In the genomic region with DNA sequence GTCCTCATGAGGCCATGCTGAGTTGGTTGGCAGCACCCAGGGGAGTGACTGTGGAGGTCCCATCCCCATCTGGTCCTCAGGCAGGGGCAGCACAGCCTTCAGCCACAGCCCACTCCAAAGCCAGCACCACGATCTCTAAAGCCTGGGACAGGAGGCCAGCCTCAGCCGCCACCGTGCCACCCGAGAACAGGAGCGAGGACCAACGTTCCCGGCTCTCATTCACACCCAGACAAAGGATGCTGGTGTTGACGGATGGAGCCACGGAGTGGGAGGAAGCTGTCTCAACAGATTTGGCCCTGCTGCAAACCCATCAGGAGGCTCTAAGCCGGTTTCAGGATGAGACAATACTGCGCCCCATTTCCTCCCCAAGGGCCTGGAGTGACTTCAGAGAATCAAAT, we compare ENCODE assay signal across 26 cellular contexts.
"Had no signal": no experiment of that assay in that cellular context is flagged by ENCODE, and none has a peak within 500 bp of the region (broad histone marks: within the 10 kb centered on the region; RNA-seq: fewer than 3 reads in every experiment).

No MANE protein-coding gene starts in this region.

- ATAC-seq: activated CD8-positive, alpha-beta T cell treated with anti-CD3 and anti-CD28 coated beads, Interleukin-2, amount 10 ng/mL, durations not matched to agents 7 days and 5 days; effector memory CD8-positive, alpha-beta T cell; left ventricle myocardium superior; right lobe of liver had no signal

- H3K4me3 Mint-ChIP-seq: activated CD8-positive, alpha-beta T cell treated with anti-CD3 and anti-CD28 coated beads, Interleukin-2, amount 10 ng/mL, durations not matched to agents 7 days and 5 days; activated naive CD8-positive, alpha-beta T cell; activated T-helper 1 cell treated with anti-CD3 and anti-CD28 coated beads, Interleukin-12 subunit alpha, Interleukin-12 subunit beta, Interleukin-2, Interleukin-4 antibody, amounts not matched to agents 30 ng/mL and 10 ng/mL and 1 ng/mL, durations not matched to agents 14 hours and 24 hours and 36 hours; effector memory CD8-positive, alpha-beta T cell; immature natural killer cell; nephron progenitor cell had no signal

- H3K27ac ChIP-seq: adrenal gland, ascending aorta, brain microvascular endothelial cell, esophagus muscularis mucosa, hepatocyte, right lobe of liver, thoracic aorta, VCaP had no signal

- H3K9me3 Mint-ChIP-seq: activated T-helper 1 cell treated with anti-CD3 and anti-CD28 coated beads, Interleukin-12 subunit alpha, Interleukin-12 subunit beta, Interleukin-2, Interleukin-4 antibody, amounts not matched to agents 30 ng/mL and 10 ng/mL and 1 ng/mL, durations not matched to agents 14 hours and 24 hours and 36 hours; effector memory CD8-positive, alpha-beta T cell; immature natural killer cell had no signal

- H3K4me3 ChIP-seq: adrenal gland, ascending aorta, esophagus muscularis mucosa, hepatocyte, right lobe of liver, smooth muscle cell, thoracic aorta had no signal

- H3K9me3 ChIP-seq: adrenal gland, ascending aorta, esophagus muscularis mucosa, right lobe of liver, thoracic aorta had no signal

- H3K27ac Mint-ChIP-seq: activated CD8-positive, alpha-beta T cell treated with anti-CD3 and anti-CD28 coated beads, Interleukin-2, amount 10 ng/mL, durations not matched to agents 7 days and 5 days; activated naive CD8-positive, alpha-beta T cell; activated T-helper 1 cell treated with anti-CD3 and anti-CD28 coated beads, Interleukin-12 subunit alpha, Interleukin-12 subunit beta, Interleukin-2, Interleukin-4 antibody, amounts not matched to agents 30 ng/mL and 10 ng/mL and 1 ng/mL, durations not matched to agents 14 hours and 24 hours and 36 hours; effector memory CD8-positive, alpha-beta T cell; immature natural killer cell had no signal

- H3K4me1 Mint-ChIP-seq: immature natural killer cell had no signal

- H3K4me1 ChIP-seq: adrenal gland, ascending aorta, esophagus muscularis mucosa, right lobe of liver had no signal

- H3K36me3 Mint-ChIP-seq: activated naive CD8-positive, alpha-beta T cell; immature natural killer cell had no signal

- DNase-seq: activated CD4-positive, alpha-beta T cell treated with anti-CD3 and anti-CD28 coated beads for 1 hour; activated CD4-positive, alpha-beta T cell treated with anti-CD3 and anti-CD28 coated beads, Interleukin-2, amount 50 U/mL, for 1 hour; activated CD8-positive, alpha-beta T cell treated with anti-CD3 and anti-CD28 coated beads, Interleukin-2, amount 10 ng/mL, durations not matched to agents 7 days and 5 days; activated gamma-delta T cell treated with Interleukin-2 at 50 U/mL for 16 hours; brain microvascular endothelial cell; central memory CD4-positive, alpha-beta T cell; effector memory CD8-positive, alpha-beta T cell; glutamatergic neuron; immature natural killer cell; kidney glomerular epithelial cell; left ventricle myocardium superior; nephron progenitor cell; occipital lobe; stimulated activated CD4-positive, alpha-beta T cell treated with anti-CD3 and anti-CD28 coated beads, Interleukin-2, amount 100 ng/mL, for 48 hours; stimulated activated CD8-positive, alpha-beta memory T cell treated with anti-CD3 and anti-CD28 coated beads, Interleukin-4, amount 100 ng/mL, for 48 hours; stimulated activated naive CD4-positive, alpha-beta T cell treated with Interleukin-2 at 50 U/mL for 16 hours had no signal

- H3K36me3 ChIP-seq: adrenal gland, ascending aorta, brain microvascular endothelial cell, esophagus muscularis mucosa, right lobe of liver, thoracic aorta had no signal

- H3K27me3 ChIP-seq: adrenal gland, ascending aorta, brain microvascular endothelial cell, hepatocyte, right lobe of liver had no signal
